In genomic region chr12:26298785-26299621, GRCh38 we compare ENCODE assay signal across 1 cellular context.
TF ChIP-seq lines count a peak whose summit lies in the region.

No MANE protein-coding gene starts in this region.

TF ChIP-seq in GM12878, 131 proteins besides CTCF, POLR2A, EP300 and RAD21 (continued from another document and continues in another):
- TF ChIP-seq SIX5 (IDR thresholded peaks at IDR 0.05; ENCODE audit: low read depth, low read length, severe bottlenecking) (no peak), PAX5 (IDR thresholded peaks at IDR 0.05; ENCODE audit: borderline replicate concordance, low read depth, low read length) (peak; percentile 89), BHLHE40 (IDR thresholded peaks at IDR 0.05; ENCODE audit: borderline replicate concordance in 1 of 2, low read depth in 2 of 2, low read length in 1 of 2) (peak; percentile 70 to 78; a peak in 3 of 4 replicates), ETV6 (conservative IDR thresholded peaks at IDR 0.05 in 1 of 2, IDR thresholded peaks at IDR 0.05 in 1 of 2; ENCODE audit: borderline replicate concordance in 1 of 2, low read depth in 1 of 2) (peak in 1 of 2 experiments; percentile 99; a peak in 2 of 4 replicates), PRDM15 (CRISPR knock-in tag; IDR thresholded peaks at IDR 0.05) (no peak), HDGF (IDR thresholded peaks at IDR 0.05) (no peak), RB1 (IDR thresholded peaks at IDR 0.05; ENCODE audit: borderline replicate concordance) (no peak), ASH2L (IDR thresholded peaks at IDR 0.05; ENCODE audit: borderline replicate concordance, low read depth) (no peak), SREBF1 (IDR thresholded peaks at IDR 0.05; ENCODE audit: low read length) (0 out of 2 replicates have a peak, but pooled peaks have one; percentile 53), ZNF207 (IDR thresholded peaks at IDR 0.05; ENCODE audit: borderline replicate concordance) (no peak), JUNB (IDR thresholded peaks at IDR 0.05) (peak; percentile 95), CUX1 (IDR thresholded peaks at IDR 0.05; ENCODE audit: insufficient replicate concordance, low read depth, low read length) (peak; percentile 49), ZNF274 (IDR thresholded peaks at IDR 0.05; ENCODE audit: insufficient read depth, insufficient read length) (no peak), ESRRA (IDR thresholded peaks at IDR 0.05; ENCODE audit: low read length) (0 out of 2 replicates have a peak, but pooled peaks have one; percentile 30), NFIC (IDR thresholded peaks at IDR 0.05; ENCODE audit: low read depth, low read length) (peak; percentile 99), USF1 (IDR thresholded peaks at IDR 0.05; ENCODE audit: borderline replicate concordance, extremely low read length, insufficient read depth, low read depth, low read length) (no peak), ZBTB40 (IDR thresholded peaks at IDR 0.05; ENCODE audit: borderline replicate concordance) (no peak), CEBPZ (IDR thresholded peaks at IDR 0.05; ENCODE audit: low read depth, low read length) (no peak), ZBTB11 (CRISPR knock-in tag; IDR thresholded peaks at IDR 0.05) (no peak), SMAD1 (IDR thresholded peaks at IDR 0.05; ENCODE audit: low read depth, partially characterized antibody) (no peak), YY1 (IDR thresholded peaks at IDR 0.05; ENCODE audit: low read depth, low read length) (no peak), PAX8 (IDR thresholded peaks at IDR 0.05) (no peak), CBFB (IDR thresholded peaks at IDR 0.05; ENCODE audit: low read depth) (peak; percentile 59), MEF2B (IDR thresholded peaks at IDR 0.05; ENCODE audit: partially characterized antibody, poor library complexity, severe bottlenecking) (peak; percentile 89), TARDBP (IDR thresholded peaks at IDR 0.05; ENCODE audit: borderline replicate concordance) (no peak), TAF1 (IDR thresholded peaks at IDR 0.05; ENCODE audit: borderline replicate concordance, low read depth, low read length) (no peak), SIN3A (IDR thresholded peaks at IDR 0.05; ENCODE audit: low read depth, low read length) (0 out of 2 replicates have a peak, but pooled peaks have one; percentile 37), NFXL1 (IDR thresholded peaks at IDR 0.05; ENCODE audit: borderline replicate concordance) (no peak), CREB1 (IDR thresholded peaks at IDR 0.05; ENCODE audit: low read depth) (peak; percentile 59; the same call in 1 of the 2 replicates), STAT1 (conservative IDR thresholded peaks at IDR 0.05) (0 out of 2 replicates have a peak, but pooled peaks have one; percentile 55), MTA2 (IDR thresholded peaks at IDR 0.05; ENCODE audit: low read depth) (peak; percentile 99), FOXK2 (IDR thresholded peaks at IDR 0.05) (no peak), ATF7 (IDR thresholded peaks at IDR 0.05; ENCODE audit: low read depth) (peak; percentile 97), NBN (IDR thresholded peaks at IDR 0.05) (peak; percentile 87), MAX (IDR thresholded peaks at IDR 0.05; ENCODE audit: low read depth, low read length) (no peak), LARP7 (IDR thresholded peaks at IDR 0.05) (no peak), CHD1 (IDR thresholded peaks at IDR 0.05; ENCODE audit: low read depth, low read length) (no peak)
